ENCODE assay signal across 1 cellular context in the genomic region with DNA sequence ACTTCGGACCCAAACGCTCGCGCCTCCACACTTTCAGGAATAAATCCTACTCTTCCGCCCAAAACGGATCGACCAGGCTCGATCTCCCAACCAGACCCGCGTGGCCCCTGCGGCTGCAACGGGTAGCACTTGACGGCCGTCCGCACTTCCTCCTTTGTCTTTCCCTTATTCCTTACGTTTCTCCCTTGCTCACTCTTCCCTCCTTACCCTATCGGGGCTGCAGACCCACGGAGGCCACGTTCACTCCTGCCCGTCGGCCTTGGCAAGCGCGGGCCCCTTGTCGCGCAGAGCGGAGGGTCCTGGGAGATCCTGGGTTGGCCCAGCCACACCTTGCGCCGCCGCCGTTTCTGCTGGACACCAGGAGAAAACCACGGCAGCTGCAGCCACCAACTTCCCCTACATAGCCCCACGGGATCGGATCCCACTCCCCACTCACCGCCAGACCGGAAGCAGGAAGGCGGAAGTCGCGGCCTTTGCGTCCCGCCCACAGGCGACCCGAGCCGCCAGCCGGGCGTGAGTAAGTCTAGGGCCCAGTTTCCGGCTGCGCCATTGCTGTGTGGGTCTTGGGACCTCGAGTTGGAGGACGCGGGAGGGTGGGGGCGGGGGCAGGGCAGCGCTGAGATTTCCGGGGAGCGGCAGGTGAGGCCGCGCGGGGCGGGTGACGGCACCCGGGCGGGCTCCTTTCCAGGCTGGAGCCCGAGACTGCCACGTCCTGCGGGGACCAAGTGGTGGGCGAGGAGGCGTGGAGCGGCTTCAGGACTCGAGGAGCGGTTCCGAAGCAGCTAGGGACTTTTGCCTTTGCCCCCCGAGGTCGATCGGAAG.
TF ChIP-seq lines count a peak whose summit lies in the region.

A gene with protein sequence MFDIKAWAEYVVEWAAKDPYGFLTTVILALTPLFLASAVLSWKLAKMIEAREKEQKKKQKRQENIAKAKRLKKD (minus strand): TSS at position 459 of the 822 bp plus-strand sequence. CDS start 2,297 bp downstream, outside the sequence.

TF ChIP-seq in GM12878, 131 proteins besides CTCF, POLR2A, EP300 and RAD21 (continued from another document and continues in another):
- TF ChIP-seq RELB (IDR thresholded peaks at IDR 0.05; ENCODE audit: low read depth) (peak; percentile 61; the same call in 1 of the 2 replicates), PKNOX1 (IDR thresholded peaks at IDR 0.05) (no peak), CHD4 (IDR thresholded peaks at IDR 0.05) (no peak), RAD51 (IDR thresholded peaks at IDR 0.05) (no peak), SUPT20H (IDR thresholded peaks at IDR 0.05; ENCODE audit: borderline replicate concordance, control insufficient read depth, low read depth, low read length) (no peak), TCF12 (IDR thresholded peaks at IDR 0.05; ENCODE audit: low read depth, low read length) (peak; percentile 72; the same call in 1 of the 2 replicates), GABPA (IDR thresholded peaks at IDR 0.05; ENCODE audit: low read depth) (peak; percentile 92), SRF (IDR thresholded peaks at IDR 0.05; ENCODE audit: low read depth in 2 of 2, low read length in 2 of 2) (no peak), CREM (IDR thresholded peaks at IDR 0.05; ENCODE audit: low read depth) (peak; percentile 31; the same call in 1 of the 2 replicates), PAX8 (IDR thresholded peaks at IDR 0.05) (no peak), STAT3 (IDR thresholded peaks at IDR 0.05; ENCODE audit: low read depth, low read length) (no peak), RCOR1 (conservative IDR thresholded peaks at IDR 0.05; ENCODE audit: low read depth, low read length) (no peak), NFXL1 (IDR thresholded peaks at IDR 0.05; ENCODE audit: borderline replicate concordance) (no peak), DPF2 (IDR thresholded peaks at IDR 0.05) (peak; percentile 52; the same call in 1 of the 2 replicates), WRNIP1 (IDR thresholded peaks at IDR 0.05; ENCODE audit: borderline replicate concordance, low read depth, low read length) (no peak), ATF7 (IDR thresholded peaks at IDR 0.05; ENCODE audit: low read depth) (no peak), TAF1 (IDR thresholded peaks at IDR 0.05; ENCODE audit: borderline replicate concordance, low read depth, low read length) (peak; percentile 89), CBX5 (IDR thresholded peaks at IDR 0.05; ENCODE audit: low read depth) (0 out of 2 replicates have a peak, but pooled peaks have one; percentile 53), CHD2 (IDR thresholded peaks at IDR 0.05; ENCODE audit: borderline replicate concordance, low read depth, low read length) (no peak), JUND (IDR thresholded peaks at IDR 0.05; ENCODE audit: low read depth, low read length) (no peak), E2F8 (IDR thresholded peaks at IDR 0.05; ENCODE audit: low read depth, partially characterized antibody) (peak; percentile 42), TCF3 (IDR thresholded peaks at IDR 0.05; ENCODE audit: borderline replicate concordance, insufficient read depth, low read depth, low read length) (no peak), BHLHE40 (IDR thresholded peaks at IDR 0.05; ENCODE audit: borderline replicate concordance in 1 of 2, low read depth in 2 of 2, low read length in 1 of 2) (peak; percentile 74 to 76), CBX3 (IDR thresholded peaks at IDR 0.05; ENCODE audit: borderline replicate concordance, low read depth) (no peak), CEBPZ (IDR thresholded peaks at IDR 0.05; ENCODE audit: low read depth, low read length) (no peak), ZSCAN29 (IDR thresholded peaks at IDR 0.05) (no peak), ZNF622 (IDR thresholded peaks at IDR 0.05) (no peak)
- TF ChIP-seq, protein P1, sequence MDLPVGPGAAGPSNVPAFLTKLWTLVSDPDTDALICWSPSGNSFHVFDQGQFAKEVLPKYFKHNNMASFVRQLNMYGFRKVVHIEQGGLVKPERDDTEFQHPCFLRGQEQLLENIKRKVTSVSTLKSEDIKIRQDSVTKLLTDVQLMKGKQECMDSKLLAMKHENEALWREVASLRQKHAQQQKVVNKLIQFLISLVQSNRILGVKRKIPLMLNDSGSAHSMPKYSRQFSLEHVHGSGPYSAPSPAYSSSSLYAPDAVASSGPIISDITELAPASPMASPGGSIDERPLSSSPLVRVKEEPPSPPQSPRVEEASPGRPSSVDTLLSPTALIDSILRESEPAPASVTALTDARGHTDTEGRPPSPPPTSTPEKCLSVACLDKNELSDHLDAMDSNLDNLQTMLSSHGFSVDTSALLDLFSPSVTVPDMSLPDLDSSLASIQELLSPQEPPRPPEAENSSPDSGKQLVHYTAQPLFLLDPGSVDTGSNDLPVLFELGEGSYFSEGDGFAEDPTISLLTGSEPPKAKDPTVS (IDR thresholded peaks at IDR 0.05; ENCODE audit: low read depth, low read length), result no peak
- TF ChIP-seq, protein P2, sequence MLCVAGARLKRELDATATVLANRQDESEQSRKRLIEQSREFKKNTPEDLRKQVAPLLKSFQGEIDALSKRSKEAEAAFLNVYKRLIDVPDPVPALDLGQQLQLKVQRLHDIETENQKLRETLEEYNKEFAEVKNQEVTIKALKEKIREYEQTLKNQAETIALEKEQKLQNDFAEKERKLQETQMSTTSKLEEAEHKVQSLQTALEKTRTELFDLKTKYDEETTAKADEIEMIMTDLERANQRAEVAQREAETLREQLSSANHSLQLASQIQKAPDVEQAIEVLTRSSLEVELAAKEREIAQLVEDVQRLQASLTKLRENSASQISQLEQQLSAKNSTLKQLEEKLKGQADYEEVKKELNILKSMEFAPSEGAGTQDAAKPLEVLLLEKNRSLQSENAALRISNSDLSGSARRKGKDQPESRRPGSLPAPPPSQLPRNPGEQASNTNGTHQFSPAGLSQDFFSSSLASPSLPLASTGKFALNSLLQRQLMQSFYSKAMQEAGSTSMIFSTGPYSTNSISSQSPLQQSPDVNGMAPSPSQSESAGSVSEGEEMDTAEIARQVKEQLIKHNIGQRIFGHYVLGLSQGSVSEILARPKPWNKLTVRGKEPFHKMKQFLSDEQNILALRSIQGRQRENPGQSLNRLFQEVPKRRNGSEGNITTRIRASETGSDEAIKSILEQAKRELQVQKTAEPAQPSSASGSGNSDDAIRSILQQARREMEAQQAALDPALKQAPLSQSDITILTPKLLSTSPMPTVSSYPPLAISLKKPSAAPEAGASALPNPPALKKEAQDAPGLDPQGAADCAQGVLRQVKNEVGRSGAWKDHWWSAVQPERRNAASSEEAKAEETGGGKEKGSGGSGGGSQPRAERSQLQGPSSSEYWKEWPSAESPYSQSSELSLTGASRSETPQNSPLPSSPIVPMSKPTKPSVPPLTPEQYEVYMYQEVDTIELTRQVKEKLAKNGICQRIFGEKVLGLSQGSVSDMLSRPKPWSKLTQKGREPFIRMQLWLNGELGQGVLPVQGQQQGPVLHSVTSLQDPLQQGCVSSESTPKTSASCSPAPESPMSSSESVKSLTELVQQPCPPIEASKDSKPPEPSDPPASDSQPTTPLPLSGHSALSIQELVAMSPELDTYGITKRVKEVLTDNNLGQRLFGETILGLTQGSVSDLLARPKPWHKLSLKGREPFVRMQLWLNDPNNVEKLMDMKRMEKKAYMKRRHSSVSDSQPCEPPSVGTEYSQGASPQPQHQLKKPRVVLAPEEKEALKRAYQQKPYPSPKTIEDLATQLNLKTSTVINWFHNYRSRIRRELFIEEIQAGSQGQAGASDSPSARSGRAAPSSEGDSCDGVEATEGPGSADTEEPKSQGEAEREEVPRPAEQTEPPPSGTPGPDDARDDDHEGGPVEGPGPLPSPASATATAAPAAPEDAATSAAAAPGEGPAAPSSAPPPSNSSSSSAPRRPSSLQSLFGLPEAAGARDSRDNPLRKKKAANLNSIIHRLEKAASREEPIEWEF (IDR thresholded peaks at IDR 0.05; ENCODE audit: insufficient replicate concordance, low read depth, low read length), result no peak
- TF ChIP-seq, protein P3, sequence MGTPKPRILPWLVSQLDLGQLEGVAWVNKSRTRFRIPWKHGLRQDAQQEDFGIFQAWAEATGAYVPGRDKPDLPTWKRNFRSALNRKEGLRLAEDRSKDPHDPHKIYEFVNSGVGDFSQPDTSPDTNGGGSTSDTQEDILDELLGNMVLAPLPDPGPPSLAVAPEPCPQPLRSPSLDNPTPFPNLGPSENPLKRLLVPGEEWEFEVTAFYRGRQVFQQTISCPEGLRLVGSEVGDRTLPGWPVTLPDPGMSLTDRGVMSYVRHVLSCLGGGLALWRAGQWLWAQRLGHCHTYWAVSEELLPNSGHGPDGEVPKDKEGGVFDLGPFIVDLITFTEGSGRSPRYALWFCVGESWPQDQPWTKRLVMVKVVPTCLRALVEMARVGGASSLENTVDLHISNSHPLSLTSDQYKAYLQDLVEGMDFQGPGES (IDR thresholded peaks at IDR 0.05), result no peak
- TF ChIP-seq, protein P4, sequence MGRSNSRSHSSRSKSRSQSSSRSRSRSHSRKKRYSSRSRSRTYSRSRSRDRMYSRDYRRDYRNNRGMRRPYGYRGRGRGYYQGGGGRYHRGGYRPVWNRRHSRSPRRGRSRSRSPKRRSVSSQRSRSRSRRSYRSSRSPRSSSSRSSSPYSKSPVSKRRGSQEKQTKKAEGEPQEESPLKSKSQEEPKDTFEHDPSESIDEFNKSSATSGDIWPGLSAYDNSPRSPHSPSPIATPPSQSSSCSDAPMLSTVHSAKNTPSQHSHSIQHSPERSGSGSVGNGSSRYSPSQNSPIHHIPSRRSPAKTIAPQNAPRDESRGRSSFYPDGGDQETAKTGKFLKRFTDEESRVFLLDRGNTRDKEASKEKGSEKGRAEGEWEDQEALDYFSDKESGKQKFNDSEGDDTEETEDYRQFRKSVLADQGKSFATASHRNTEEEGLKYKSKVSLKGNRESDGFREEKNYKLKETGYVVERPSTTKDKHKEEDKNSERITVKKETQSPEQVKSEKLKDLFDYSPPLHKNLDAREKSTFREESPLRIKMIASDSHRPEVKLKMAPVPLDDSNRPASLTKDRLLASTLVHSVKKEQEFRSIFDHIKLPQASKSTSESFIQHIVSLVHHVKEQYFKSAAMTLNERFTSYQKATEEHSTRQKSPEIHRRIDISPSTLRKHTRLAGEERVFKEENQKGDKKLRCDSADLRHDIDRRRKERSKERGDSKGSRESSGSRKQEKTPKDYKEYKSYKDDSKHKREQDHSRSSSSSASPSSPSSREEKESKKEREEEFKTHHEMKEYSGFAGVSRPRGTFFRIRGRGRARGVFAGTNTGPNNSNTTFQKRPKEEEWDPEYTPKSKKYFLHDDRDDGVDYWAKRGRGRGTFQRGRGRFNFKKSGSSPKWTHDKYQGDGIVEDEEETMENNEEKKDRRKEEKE (IDR thresholded peaks at IDR 0.05), result no peak
- TF ChIP-seq, protein P5, sequence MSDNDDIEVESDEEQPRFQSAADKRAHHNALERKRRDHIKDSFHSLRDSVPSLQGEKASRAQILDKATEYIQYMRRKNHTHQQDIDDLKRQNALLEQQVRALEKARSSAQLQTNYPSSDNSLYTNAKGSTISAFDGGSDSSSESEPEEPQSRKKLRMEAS (IDR thresholded peaks at IDR 0.05; ENCODE audit: low read depth, low read length), result no peak; the same call in 1 of the 2 replicates
